ENCODE assay signal across 23 cellular contexts in genomic region chr12:49942512-49942893, GRCh38. TPM values are rescaled to one million over a fixed set of nuclear protein-coding genes. Genes with fewer than 3 reads are reported as not detected.
A peak's percentile ranks its signal among the peaks of the same experiment; 100 is the strongest.
DNase-seq lines count a peak whose midpoint lies in the region; ATAC-seq, FAIRE-seq and TF ChIP-seq lines count a peak whose summit lies in the region.
"Had no signal": no experiment of that assay in that cellular context is flagged by ENCODE, and none has a peak within 500 bp of the region (broad histone marks: within the 10 kb centered on the region; RNA-seq: fewer than 3 reads in every experiment).

No MANE protein-coding gene starts in this region.

- H3K27ac ChIP-seq in BLaER1 treated with 17β-estradiol and CSF1 and Interleukin-3, amounts not matched to agents 10 nM and 100 nM, result no peak overlapping the region
- H3K27ac ChIP-seq in CD4-positive, alpha-beta T cell (ENCODE audit: low read depth, low read length), result no peak overlapping the region
- H3K27ac ChIP-seq in smooth muscle cell (ENCODE audit: low read depth), result no peak overlapping the region
- H3K27ac ChIP-seq: KMS-11, SJSA1 had no signal

- H3K9ac ChIP-seq in BLaER1 treated with 17β-estradiol and CSF1 and Interleukin-3, amounts not matched to agents 10 nM and 100 nM, result 0 out of 22 replicates have a peak overlapping the region, but pooled peaks of 1 of the 11 experiments have one; percentile 2
- H3K9ac ChIP-seq in smooth muscle cell (ENCODE audit: low read depth), result no peak overlapping the region
- H3K9ac ChIP-seq: KMS-11 had no signal

- no peaks in the 10 kb centered on the region for H3F3A ChIP-seq in smooth muscle cell (ENCODE audit: low read depth)

- no peak for FAIRE-seq in HTR-8/SVneo (lab: Jason Lieb, UNC)
- FAIRE-seq: GM12891, GM18507, HepG2 had no signal

- H3K27me3 Mint-ChIP-seq in CD4-positive, alpha-beta T cell, result no peaks in the 10 kb centered on the region
- peaks cover under 1% of the 10 kb centered on the region for H3K27me3 Mint-ChIP-seq in T-helper 17 cell

- POLR2A ChIA-PET in CD4-positive, alpha-beta T cell (lab: Charles Lee), result no interaction called here

- H3K4me2 ChIP-seq in BLaER1 treated with 17β-estradiol and CSF1 and Interleukin-3, amounts not matched to agents 10 nM and 100 nM, result peak overlapping the region; percentile 36 to 83 (median 64); a peak in 21 of 22 replicates
- H3K4me2 ChIP-seq in smooth muscle cell, result no peak overlapping the region
- H3K4me2 ChIP-seq: KMS-11 had no signal

- no peak overlapping the region for H3K4me3 ChIP-seq in BLaER1 treated with 17β-estradiol and CSF1 and Interleukin-3, amounts not matched to agents 10 nM and 100 nM
- H3K4me3 ChIP-seq in smooth muscle cell, result no peak overlapping the region
- H3K4me3 ChIP-seq: SJSA1 had no signal

- ATAC-seq in CD4-positive, alpha-beta T cell (ENCODE audit: poor library complexity), result no peak
- ATAC-seq in T-helper 17 cell, result no peak
- no peak for ATAC-seq in GM19351 (IDR thresholded peaks at IDR 0.05; ENCODE audit: unreplicated experiment)
- ATAC-seq: HepG2 had no signal

- DNase-seq in CD4-positive, alpha-beta T cell, result no peak
- DNase-seq in T-helper 17 cell (no peak), mesenteric fat pad (ENCODE audit: low spot score) (peak; percentile 51), smooth muscle cell (lab: John Stamatoyannopoulos, UW; ENCODE audit: unreplicated experiment) (no peak), HTR-8/SVneo (ENCODE audit: insufficient read length, low spot score) (no peak)
- DNase-seq: ACHN, GF-D8, HFFc6, NCI-H1048, NCI-H1436 treated with DMSO at 0.1 percent for 48 hours, NCI-H2029 treated with DMSO at 0.1 percent for 48 hours, NCI-H446 treated with DMSO at 0.1 percent for 48 hours, NCI-H748 treated with DMSO at 0.1 percent for 48 hours, OCI-M1 had no signal

- no peaks in the 10 kb centered on the region for H3K9me3 ChIP-seq in BLaER1 treated with 17β-estradiol and CSF1 and Interleukin-3, amounts not matched to agents 10 nM and 100 nM (replicated peaks in 1 of 11)
- no peaks in the 10 kb centered on the region for H3K9me3 ChIP-seq in CD4-positive, alpha-beta T cell (ENCODE audit: control insufficient read depth, low read length)
- H3K9me3 ChIP-seq in T-helper 17 cell (ENCODE audit: control insufficient read depth, low read length, poor library complexity, severe bottlenecking) (no peaks in the 10 kb centered on the region), smooth muscle cell (replicated peaks; ENCODE audit: low read depth) (no peaks in the 10 kb centered on the region)
- H3K9me3 ChIP-seq: SJSA1 had no signal

- H3K9me3 Mint-ChIP-seq in CD4-positive, alpha-beta T cell, result no peaks in the 10 kb centered on the region
- H3K9me3 Mint-ChIP-seq: HFFc6 had no signal

- H3K27ac Mint-ChIP-seq in CD4-positive, alpha-beta T cell, result peak overlapping the region; percentile 13
- peak overlapping the region; percentile 96 for H3K27ac Mint-ChIP-seq in T-helper 17 cell
- H3K27ac Mint-ChIP-seq: HFFc6 had no signal

- intact Hi-C loops in CD4-positive, alpha-beta T cell (cut with DNase I, micrococcal nuclease), result no loop called here

- H4K20me1 ChIP-seq in BLaER1 treated with 17β-estradiol and CSF1 and Interleukin-3, amounts not matched to agents 10 nM and 100 nM, result no peaks in the 10 kb centered on the region; a peak in 2 of 22 replicates
- no peaks in the 10 kb centered on the region for H4K20me1 ChIP-seq in smooth muscle cell (ENCODE audit: low read depth)

- 91% methylated on average over 3 of the region's 3 CpGs for WGBS in smooth muscle cell (ENCODE audit: low lambda C conversion rate)

- no peaks in the 10 kb centered on the region for H3K36me3 Mint-ChIP-seq in CD4-positive, alpha-beta T cell (ENCODE audit: low read depth)
- H3K36me3 Mint-ChIP-seq in T-helper 17 cell (ENCODE audit: low read depth), result no peaks in the 10 kb centered on the region

- peaks cover 23 to 43% (median 36%) of the 10 kb centered on the region in 10 experiments for H3K4me1 ChIP-seq in BLaER1 treated with 17β-estradiol and CSF1 and Interleukin-3, amounts not matched to agents 10 nM and 100 nM
- peaks cover 4% of the 10 kb centered on the region for H3K4me1 ChIP-seq in smooth muscle cell (ENCODE audit: low read depth)
- H3K4me1 ChIP-seq: SJSA1 had no signal

- peaks cover 0 to 5% (median 0%) of the 10 kb centered on the region in 11 experiments; a peak in 3 of 22 replicates for H3K27me3 ChIP-seq in BLaER1 treated with 17β-estradiol and CSF1 and Interleukin-3, amounts not matched to agents 10 nM and 100 nM
- H3K27me3 ChIP-seq in CD4-positive, alpha-beta T cell (ENCODE audit: control insufficient read depth, insufficient read depth, low read length), result no peaks in the 10 kb centered on the region
- H3K27me3 ChIP-seq in smooth muscle cell (ENCODE audit: low read depth), result no peaks in the 10 kb centered on the region
- H3K27me3 ChIP-seq: SJSA1 had no signal

- H3K4me1 Mint-ChIP-seq in CD4-positive, alpha-beta T cell (ENCODE audit: low read depth), result peaks cover 30% of the 10 kb centered on the region
- H3K4me1 Mint-ChIP-seq in T-helper 17 cell, result peaks cover 39% of the 10 kb centered on the region

- no peaks in the 10 kb centered on the region for H3K79me2 ChIP-seq in smooth muscle cell (ENCODE audit: low read depth)

- no peak overlapping the region for H3K4me3 Mint-ChIP-seq in CD4-positive, alpha-beta T cell
- no peak overlapping the region for H3K4me3 Mint-ChIP-seq in T-helper 17 cell
- H3K4me3 Mint-ChIP-seq: HFFc6 had no signal

- no peak overlapping the region for H2AFZ ChIP-seq in smooth muscle cell (ENCODE audit: low read depth)

- H3K36me3 ChIP-seq in BLaER1 treated with 17β-estradiol and CSF1 and Interleukin-3, amounts not matched to agents 10 nM and 100 nM, result no peaks in the 10 kb centered on the region
- no peaks in the 10 kb centered on the region for H3K36me3 ChIP-seq in smooth muscle cell (ENCODE audit: low read depth)
- H3K36me3 ChIP-seq: SJSA1 had no signal

- CTCF ChIA-PET in CD4-positive, alpha-beta T cell (lab: Charles Lee), result interaction anchor here (1.5 kb wide), 1 partner anchor 25 kb away, joined by 4 read pairs; no protein-coding TSS in a partner anchor

- TF ChIP-seq CTCF in CD4-positive, alpha-beta T cell (IDR thresholded peaks at IDR 0.05), result no peak
- no peak for TF ChIP-seq CTCF in smooth muscle cell (IDR thresholded peaks at IDR 0.05; ENCODE audit: borderline replicate concordance, insufficient read depth, poor library complexity, severe bottlenecking)

RNA-seq across cellular contexts. Expression of gene AQP2, which starts 8.0 kb away (rescaled TPM):
- not detected for total RNA-seq in CD4-positive, alpha-beta T cell
- total RNA-seq in T-helper 17 cell (not detected), mesenteric fat pad (not detected), smooth muscle cell (0.13 and 0.22 TPM in 2 replicates)
- 0.14 and 0.99 TPM in 2 replicates for polyA plus RNA-seq in smooth muscle cell
- total RNA-seq: H4, HepG2, HFFc6, MCF 10A, SJSA1 had no signal
- polyA plus RNA-seq: HepG2 had no signal

RNA-seq across cellular contexts. Expression of gene AQP5, which starts 19.2 kb away (rescaled TPM):
- not detected for total RNA-seq in CD4-positive, alpha-beta T cell
- not detected for total RNA-seq in T-helper 17 cell
- not detected for total RNA-seq in mesenteric fat pad
- total RNA-seq in smooth muscle cell, result not detected in 2 replicates
- 1.5 TPM in 1 of 2 replicates, not detected in the other for polyA plus RNA-seq in smooth muscle cell
- total RNA-seq: H4, HepG2, HFFc6, MCF 10A, SJSA1 had no signal
- polyA plus RNA-seq: HepG2 had no signal

RNA-seq across cellular contexts. Expression of gene AQP6, which starts 30.2 kb away (rescaled TPM):
- total RNA-seq in CD4-positive, alpha-beta T cell, result not detected
- total RNA-seq in T-helper 17 cell (not detected), mesenteric fat pad (not detected), smooth muscle cell (not detected in 2 replicates)
- not detected in 2 replicates for polyA plus RNA-seq in smooth muscle cell
- total RNA-seq: HFFc6, MCF 10A, SJSA1 had no signal

RNA-seq across cellular contexts. Expression of gene FAIM2, which starts 38.8 kb away (rescaled TPM):
- not detected for total RNA-seq in CD4-positive, alpha-beta T cell
- under 1 TPM; 0.05 to 0.68 TPM for total RNA-seq in T-helper 17 cell
- 0.35 TPM for total RNA-seq in mesenteric fat pad
- total RNA-seq in smooth muscle cell, result 0.04 and 0.67 TPM in 2 replicates
- 1.2 and 1.6 TPM in 2 replicates for polyA plus RNA-seq in smooth muscle cell
- total RNA-seq: HepG2, MCF 10A, SJSA1 had no signal
- polyA plus RNA-seq: HepG2 had no signal
